In genomic region chr2:82340578-82341053, GRCh38 we compare ENCODE assay signal across 2 cellular contexts.
TF ChIP-seq lines count a peak whose summit lies in the region.

No MANE protein-coding gene starts in this region.

TF ChIP-seq in GM23338, 12 proteins besides CTCF, POLR2A, EP300 and RAD21 (continued from another document):
- no peak for TF ChIP-seq REST (IDR thresholded peaks at IDR 0.05; ENCODE audit: unreplicated experiment)
- no peak for TF ChIP-seq JUNB (IDR thresholded peaks at IDR 0.05; ENCODE audit: unreplicated experiment)
- TF ChIP-seq ZNF114 (CRISPR knock-in tag; IDR thresholded peaks at IDR 0.05), result no peak
- no peak for TF ChIP-seq ZNF462 (CRISPR knock-in tag; IDR thresholded peaks at IDR 0.05)
- no peak for TF ChIP-seq ZNF331 (CRISPR knock-in tag; IDR thresholded peaks at IDR 0.05; ENCODE audit: low read depth)

TF ChIP-seq in neural cell, 6 proteins besides CTCF, POLR2A, EP300 and RAD21 (continued from another document):
- TF ChIP-seq REST (IDR thresholded peaks at IDR 0.05; ENCODE audit: borderline replicate concordance), result no peak
- no peak for TF ChIP-seq POLR2AphosphoS5 (IDR thresholded peaks at IDR 0.05)
TF ChIP-seq in neural cell: peak in this region for 0.
